Comparison of ENCODE assay signal across 18 cellular contexts in genomic region chr1:25787477-25788043, GRCh38. TPM values are rescaled to one million over a fixed set of nuclear protein-coding genes. Genes with fewer than 3 reads are reported as not detected.
A peak's percentile ranks its signal among the peaks of the same experiment; 100 is the strongest.
DNase-seq lines count a peak whose midpoint lies in the region; ATAC-seq and TF ChIP-seq lines count a peak whose summit lies in the region.
"Had no signal": no experiment of that assay in that cellular context is flagged by ENCODE, and none has a peak within 500 bp of the region (broad histone marks: within the 10 kb centered on the region; RNA-seq: fewer than 3 reads in every experiment).

No MANE protein-coding gene starts in this region.

- no peak for TF ChIP-seq CTCF in esophagus muscularis mucosa (IDR thresholded peaks at IDR 0.05)

- H3K27ac ChIP-seq in SJCRH30 (peak overlapping the region; percentile 47), esophagus muscularis mucosa (replicated peaks in 1 of 4) (peak overlapping the region; percentile 36 to 78 (median 64)), skeletal muscle tissue (ENCODE audit: low read depth, low read length) (peak overlapping the region; percentile 14)

- H3K4me1 ChIP-seq in SJCRH30 = peaks cover 27% of the 10 kb centered on the region
- H3K4me1 ChIP-seq in esophagus muscularis mucosa = peaks cover 28 to 43% (median 41%) of the 10 kb centered on the region in 4 donors
- H3K4me1 ChIP-seq in skeletal muscle tissue (ENCODE audit: control insufficient read depth in 3 of 3, insufficient read depth in 3 of 3, low read length in 3 of 3) = peaks cover 28 to 53% (median 44%) of the 10 kb centered on the region in 3 donors

- no peak for TF ChIP-seq EP300 in esophagus muscularis mucosa (IDR thresholded peaks at IDR 0.05)

- peaks cover 17% of the 10 kb centered on the region for H3K36me3 ChIP-seq in SJCRH30
- H3K36me3 ChIP-seq in esophagus muscularis mucosa = peaks cover 0 to 13% (median 0%) of the 10 kb centered on the region in 4 donors
- H3K36me3 ChIP-seq in skeletal muscle tissue (ENCODE audit: control insufficient read depth in 3 of 3, insufficient read depth in 3 of 3, low read length in 3 of 3) = peaks cover 4 to 8% (median 4%) of the 10 kb centered on the region in 3 donors

- H3K27me3 ChIP-seq in SJCRH30 (no peaks in the 10 kb centered on the region), esophagus muscularis mucosa (no peaks in the 10 kb centered on the region), skeletal muscle tissue (ENCODE audit: control insufficient read depth in 3 of 3, insufficient read depth in 3 of 3, low read length in 3 of 3) (no peaks in the 10 kb centered on the region)
- H3K27me3 ChIP-seq: gastroesophageal sphincter had no signal

- H3K9me3 ChIP-seq in SJCRH30 (replicated peaks) = no peaks in the 10 kb centered on the region
- no peaks in the 10 kb centered on the region for H3K9me3 ChIP-seq in esophagus muscularis mucosa
- no peaks in the 10 kb centered on the region for H3K9me3 ChIP-seq in skeletal muscle tissue (ENCODE audit: control insufficient read depth in 3 of 3, low read length in 3 of 3)
- H3K9me3 ChIP-seq: gastroesophageal sphincter had no signal

- intact Hi-C loops in esophagus muscularis mucosa (cut with DNase I) = no loop called here

- H3K4me3 ChIP-seq in SJCRH30 (no peak overlapping the region), esophagus muscularis mucosa (no peak overlapping the region), skeletal muscle tissue (ENCODE audit: low read length in 3 of 3) (peak overlapping the region in 1 of 3 donors; percentile 41)
- H3K4me3 ChIP-seq: gastroesophageal sphincter had no signal

- 45% methylated on average over 5 of the region's 5 CpGs for WGBS in esophagus muscularis mucosa

- peak; percentile 35 for DNase-seq in NOMO-1 treated with DMSO at 0.1 percent for 48 hours (lab: John Stamatoyannopoulos, UW; ENCODE audit: unreplicated experiment)
- no peak for DNase-seq in NOMO-1 (lab: John Stamatoyannopoulos, UW; ENCODE audit: unreplicated experiment in 2 of 2)
- peak; percentile 58 to 68 for DNase-seq in SJCRH30
- DNase-seq in esophagus muscularis mucosa (ENCODE audit: extremely low spot score) = no peak
- no peak for DNase-seq in kidney glomerular epithelial cell (lab: John Stamatoyannopoulos, UW)
- DNase-seq in Ammon's horn (ENCODE audit: low spot score) = no peak
- DNase-seq: 8988T; activated CD4-positive, CD25-positive, alpha-beta regulatory T cell treated with anti-CD3 and anti-CD28 coated beads, Interleukin-2, amount 50 U/mL, for 72 hours; activated naive CD8-positive, alpha-beta T cell treated with anti-CD3 and anti-CD28 coated beads for 36 hours; C1 segment of cervical spinal cord; dermis blood vessel endothelial cell; KBM-7; NCI-H2029; small intestine; stimulated activated CD4-positive, alpha-beta T cell treated with anti-CD3 and anti-CD28 coated beads, Interleukin-2, amount 100 ng/mL, for 48 hours had no signal

- no peak for ATAC-seq in GM18517 (IDR thresholded peaks at IDR 0.05; ENCODE audit: unreplicated experiment)

- no peak for TF ChIP-seq POLR2A in esophagus muscularis mucosa (IDR thresholded peaks at IDR 0.05; ENCODE audit: low read depth)

- H3K9ac ChIP-seq in skeletal muscle tissue (ENCODE audit: low read depth in 1 of 3, low read length in 3 of 3) = peak overlapping the region in 2 of 3 donors; percentile 33 to 47

RNA-seq across cellular contexts. Expression of gene SELENON, which starts 12.4 kb away (rescaled TPM):
- 63.1 and 64.3 TPM in 2 replicates for total RNA-seq in SJCRH30 (2014; rRNA removed; shearing (Covaris generic))
- total RNA-seq in esophagus muscularis mucosa = 10 to 100 TPM; 35.3 to 75.1 (median 50.5) TPM
- 9.9 TPM for total RNA-seq in skeletal muscle tissue

RNA-seq across cellular contexts. Expression of gene MTFR1L, which starts 32.2 kb away (rescaled TPM):
- 47.9 and 49.9 TPM in 2 replicates for total RNA-seq in SJCRH30 (2014; rRNA removed; shearing (Covaris generic))
- total RNA-seq in esophagus muscularis mucosa = 100 to 1,000 TPM in 2 of 4 donors, 10 to 100 TPM in 2; 91.1 to 107 (median 101) TPM
- total RNA-seq in skeletal muscle tissue = 35.0 TPM

Comparison
In these comparisons a context has a peak if more than half of its experiments do, and no peak if none do; other contexts are left out.
1. DNase-seq: peak in NOMO-1 treated with DMSO at 0.1 percent for 48 hours (single experiment) and SJCRH30 (2 of 2); none in NOMO-1 (0 of 2), esophagus muscularis mucosa (single experiment), kidney glomerular epithelial cell (single experiment) and Ammon's horn (single experiment).
2. H3K27ac ChIP-seq: peak in every context shown above with its lines; median percentile 64 in esophagus muscularis mucosa; 47 in SJCRH30; 14 in skeletal muscle tissue.